Comparison of ENCODE assay signal across 13 cellular contexts in genomic region chr19:45790942-45791341, GRCh38. TPM values are rescaled to one million over a fixed set of nuclear protein-coding genes. Genes with fewer than 3 reads are reported as not detected.
A peak's percentile ranks its signal among the peaks of the same experiment; 100 is the strongest.
DNase-seq lines count a peak whose midpoint lies in the region; ATAC-seq, FAIRE-seq and TF ChIP-seq lines count a peak whose summit lies in the region.
"Had no signal": no experiment of that assay in that cellular context is flagged by ENCODE, and none has a peak within 500 bp of the region (broad histone marks: within the 10 kb centered on the region; RNA-seq: fewer than 3 reads in every experiment).

No MANE protein-coding gene starts in this region.

- H4K20me1 ChIP-seq in SK-N-SH (ENCODE audit: insufficient read depth): no peaks in the 10 kb centered on the region
- no peaks in the 10 kb centered on the region for H4K20me1 ChIP-seq in OCI-LY1 (ENCODE audit: insufficient read depth, low read length)

- H3K4me1 ChIP-seq in SK-N-SH (ENCODE audit: control insufficient read depth in 1 of 2, insufficient read depth in 2 of 2, low read depth in 1 of 2, low read length in 1 of 2) (peaks cover 0 to 18% of the 10 kb centered on the region in 2 experiments; a peak in 1 of 4 replicates), OCI-LY1 (ENCODE audit: insufficient read depth, low read length, severe bottlenecking) (peaks cover 16% of the 10 kb centered on the region), rectal smooth muscle tissue (ENCODE audit: control insufficient read depth, insufficient read depth, low read length) (peaks cover 10% of the 10 kb centered on the region)

- peak; percentile 91 for FAIRE-seq in bronchial epithelial cell (lab: Jason Lieb, UNC)
- FAIRE-seq: A204.1 had no signal

- TF ChIP-seq RAD21 in SK-N-SH (IDR thresholded peaks at IDR 0.05; ENCODE audit: low read length): no peak

- DNase-seq in SK-N-SH (no peak), bronchial epithelial cell (ENCODE audit: low read depth) (no peak), OCI-M2 (lab: John Stamatoyannopoulos, UW; ENCODE audit: unreplicated experiment) (no peak), cortex of kidney (lab: John Stamatoyannopoulos, UW) (no peak)
- DNase-seq in stimulated activated CD4-positive, alpha-beta T cell treated with anti-CD3 and anti-CD28 coated beads, Interleukin-2, amount 100 ng/mL, for 24 hours: no peak
- DNase-seq: mucosa of descending colon had no signal

- WGBS in SK-N-SH (ENCODE audit: low lambda C conversion rate): 94% methylated on average over 8 of the region's 8 CpGs

- H2AFZ ChIP-seq in SK-N-SH (ENCODE audit: low read depth) (no peak overlapping the region), OCI-LY1 (ENCODE audit: low read length) (no peak overlapping the region)

- H3K27ac ChIP-seq in SK-N-SH (ENCODE audit: low read depth in 2 of 2, low read length in 1 of 2) (no peak overlapping the region), OCI-LY1 (ENCODE audit: low read depth, low read length, poor library complexity, severe bottlenecking) (no peak overlapping the region), rectal smooth muscle tissue (ENCODE audit: low read depth, low read length) (no peak overlapping the region)
- H3K27ac ChIP-seq: body of pancreas had no signal

- H3K79me2 ChIP-seq in SK-N-SH (ENCODE audit: insufficient read depth) (peaks cover 60% of the 10 kb centered on the region), OCI-LY1 (ENCODE audit: insufficient read depth, low read length) (0 out of 2 replicates have a peak, but pooled peaks cover 4% of the 10 kb centered on the region)

- H3K9ac ChIP-seq in SK-N-SH (peak overlapping the region; percentile 77; the same call in 1 of the 2 replicates), OCI-LY1 (ENCODE audit: low read length) (no peak overlapping the region), rectal smooth muscle tissue (ENCODE audit: low read length) (no peak overlapping the region)

- H3K36me3 ChIP-seq in SK-N-SH (replicated peaks in 1 of 2; ENCODE audit: control insufficient read depth in 1 of 2, insufficient read depth in 2 of 2, low read length in 1 of 2) (peaks cover 27 to 28% of the 10 kb centered on the region in 2 experiments), OCI-LY1 (ENCODE audit: insufficient read depth, low read length) (peaks cover 43% of the 10 kb centered on the region), bronchial epithelial cell (ENCODE audit: control insufficient read depth, insufficient read depth, low read length) (peaks cover 14% of the 10 kb centered on the region), rectal smooth muscle tissue (ENCODE audit: control insufficient read depth, insufficient read depth, low read length) (peaks cover 25% of the 10 kb centered on the region)

- no peak for ATAC-seq in SK-N-SH treated with all-trans-retinoic acid at 6 μM for 48 hours
- ATAC-seq: body of pancreas, mucosa of descending colon had no signal

- H3K4me2 ChIP-seq in SK-N-SH: peak overlapping the region; percentile 73
- H3K4me2 ChIP-seq in OCI-LY1 (ENCODE audit: low read length): peak overlapping the region; percentile 93; the same call in 1 of the 2 replicates

- CTCF ChIA-PET in SK-N-SH (lab: Yijun Ruan, JAX): interaction anchor here (0.6 to 3.9 kb wide), 5 partner anchors 8 to 108 kb away, joined by 3 to 33 read pairs (median 3); partner anchors contain the start of gene SIX5

- POLR2A ChIA-PET in SK-N-SH (lab: Yijun Ruan, JAX): no interaction called here

- H3K9me3 ChIP-seq in SK-N-SH (no peaks in the 10 kb centered on the region), OCI-LY1 (ENCODE audit: low read length) (no peaks in the 10 kb centered on the region)
- H3K9me3 ChIP-seq: body of pancreas, mucosa of descending colon had no signal

- H3K4me3 ChIP-seq in SK-N-SH (ENCODE audit: low read depth in 2 of 2, low read length in 1 of 2) (peak overlapping the region; percentile 68 to 74; a peak in 3 of 4 replicates), OCI-LY1 (ENCODE audit: low read depth, low read length, poor library complexity, severe bottlenecking) (peak overlapping the region; percentile 89), bronchial epithelial cell (ENCODE audit: low read depth, low read length) (no peak overlapping the region), rectal smooth muscle tissue (ENCODE audit: low read length) (peak overlapping the region; percentile 81)
- H3K4me3 ChIP-seq: body of pancreas, mucosa of descending colon had no signal

- no peak for TF ChIP-seq CTCF in SK-N-SH (IDR thresholded peaks at IDR 0.05)
- no peak for TF ChIP-seq CTCF in OCI-LY1 (IDR thresholded peaks at IDR 0.05; ENCODE audit: low read length)
- TF ChIP-seq CTCF in bronchial epithelial cell (IDR thresholded peaks at IDR 0.05; ENCODE audit: insufficient read depth, low read length, severe bottlenecking): no peak

- H3F3A ChIP-seq in SK-N-SH (replicated peaks; ENCODE audit: insufficient read depth) (no peaks in the 10 kb centered on the region), OCI-LY1 (ENCODE audit: insufficient read depth, low read length) (no peaks in the 10 kb centered on the region)

- TF ChIP-seq EP300 in SK-N-SH (IDR thresholded peaks at IDR 0.05; ENCODE audit: borderline replicate concordance in 1 of 2, low read depth in 1 of 2, low read length in 1 of 2): no peak

- H3K9me2 ChIP-seq in SK-N-SH (no peaks in the 10 kb centered on the region), OCI-LY1 (ENCODE audit: low read depth, low read length) (no peaks in the 10 kb centered on the region)

- H3K27me3 ChIP-seq in SK-N-SH (ENCODE audit: insufficient read depth) (no peaks in the 10 kb centered on the region), OCI-LY1 (ENCODE audit: insufficient read depth, low read length) (no peaks in the 10 kb centered on the region), bronchial epithelial cell (ENCODE audit: control insufficient read depth, insufficient read depth, low read length) (no peaks in the 10 kb centered on the region), rectal smooth muscle tissue (ENCODE audit: control insufficient read depth, insufficient read depth, low read length) (no peaks in the 10 kb centered on the region)
- H3K27me3 ChIP-seq: body of pancreas had no signal

TF ChIP-seq in SK-N-SH, 30 proteins besides CTCF, POLR2A, EP300 and RAD21 (continues in another document):
- TF ChIP-seq RCOR1 (IDR thresholded peaks at IDR 0.05; ENCODE audit: low read length): no peak
- TF ChIP-seq SMC3 (IDR thresholded peaks at IDR 0.05; ENCODE audit: low read depth, low read length): no peak

TF ChIP-seq in SK-N-SH treated with all-trans-retinoic acid at 6 μM for 48 hours, 23 proteins besides CTCF, POLR2A, EP300 and RAD21:
- TF ChIP-seq ZC3H10 (CRISPR knock-in tag; IDR thresholded peaks at IDR 0.05): no peak
- TF ChIP-seq, protein P1, sequence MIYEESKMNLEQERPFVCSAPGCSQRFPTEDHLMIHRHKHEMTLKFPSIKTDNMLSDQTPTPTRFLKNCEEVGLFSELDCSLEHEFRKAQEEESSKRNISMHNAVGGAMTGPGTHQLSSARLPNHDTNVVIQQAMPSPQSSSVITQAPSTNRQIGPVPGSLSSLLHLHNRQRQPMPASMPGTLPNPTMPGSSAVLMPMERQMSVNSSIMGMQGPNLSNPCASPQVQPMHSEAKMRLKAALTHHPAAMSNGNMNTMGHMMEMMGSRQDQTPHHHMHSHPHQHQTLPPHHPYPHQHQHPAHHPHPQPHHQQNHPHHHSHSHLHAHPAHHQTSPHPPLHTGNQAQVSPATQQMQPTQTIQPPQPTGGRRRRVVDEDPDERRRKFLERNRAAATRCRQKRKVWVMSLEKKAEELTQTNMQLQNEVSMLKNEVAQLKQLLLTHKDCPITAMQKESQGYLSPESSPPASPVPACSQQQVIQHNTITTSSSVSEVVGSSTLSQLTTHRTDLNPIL (CRISPR knock-in tag; IDR thresholded peaks at IDR 0.05; ENCODE audit: low read depth): no peak
- no peak for TF ChIP-seq RARB (CRISPR knock-in tag; IDR thresholded peaks at IDR 0.05)
- TF ChIP-seq ZNF565 (CRISPR knock-in tag; conservative IDR thresholded peaks at IDR 0.05; ENCODE audit: low read depth): no peak
- TF ChIP-seq, protein P2, sequence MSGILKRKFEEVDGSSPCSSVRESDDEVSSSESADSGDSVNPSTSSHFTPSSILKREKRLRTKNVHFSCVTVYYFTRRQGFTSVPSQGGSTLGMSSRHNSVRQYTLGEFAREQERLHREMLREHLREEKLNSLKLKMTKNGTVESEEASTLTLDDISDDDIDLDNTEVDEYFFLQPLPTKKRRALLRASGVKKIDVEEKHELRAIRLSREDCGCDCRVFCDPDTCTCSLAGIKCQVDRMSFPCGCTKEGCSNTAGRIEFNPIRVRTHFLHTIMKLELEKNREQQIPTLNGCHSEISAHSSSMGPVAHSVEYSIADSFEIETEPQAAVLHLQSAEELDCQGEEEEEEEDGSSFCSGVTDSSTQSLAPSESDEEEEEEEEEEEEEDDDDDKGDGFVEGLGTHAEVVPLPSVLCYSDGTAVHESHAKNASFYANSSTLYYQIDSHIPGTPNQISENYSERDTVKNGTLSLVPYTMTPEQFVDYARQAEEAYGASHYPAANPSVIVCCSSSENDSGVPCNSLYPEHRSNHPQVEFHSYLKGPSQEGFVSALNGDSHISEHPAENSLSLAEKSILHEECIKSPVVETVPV (CRISPR knock-in tag; IDR thresholded peaks at IDR 0.05): no peak
- TF ChIP-seq TCF4 (CRISPR knock-in tag; IDR thresholded peaks at IDR 0.05; ENCODE audit: borderline replicate concordance): no peak
- TF ChIP-seq PPARA (CRISPR knock-in tag; IDR thresholded peaks at IDR 0.05; ENCODE audit: borderline replicate concordance): no peak
- no peak for TF ChIP-seq ZNF8 (CRISPR knock-in tag; IDR thresholded peaks at IDR 0.05)
- no peak for TF ChIP-seq ESRRG (CRISPR knock-in tag; IDR thresholded peaks at IDR 0.05)
TF ChIP-seq in SK-N-SH treated with all-trans-retinoic acid at 6 μM for 48 hours: peak in this region for 0.

RNA-seq across cellular contexts. Expression of gene DMWD, which starts 1.7 kb away (rescaled TPM):
- polyA plus RNA-seq in SK-N-SH (2012; rRNA removed): 39.3 and 40.6 TPM in 2 replicates
- 11.6 and 18.4 TPM in 2 replicates for polyA plus RNA-seq in SK-N-SH (2012; cell fraction: cytosol; rRNA removed)
- polyA plus RNA-seq in SK-N-SH (2012; cell fraction: nucleus; rRNA removed): 140 and 155 TPM in 2 replicates
- total RNA-seq in bronchial epithelial cell: 25.3 and 29.0 TPM in 2 replicates

RNA-seq across cellular contexts. Expression of gene DMPK, which starts 8.7 kb away (rescaled TPM):
- polyA plus RNA-seq in SK-N-SH (2012; rRNA removed): 86.4 and 92.2 TPM in 2 replicates
- 37.4 and 40.6 TPM in 2 replicates for polyA plus RNA-seq in SK-N-SH (2012; cell fraction: cytosol; rRNA removed)
- 481 and 556 TPM in 2 replicates for polyA plus RNA-seq in SK-N-SH (2012; cell fraction: nucleus; rRNA removed)
- total RNA-seq in bronchial epithelial cell: 4.7 and 9.1 TPM in 2 replicates

RNA-seq across cellular contexts. Expression of gene SIX5, which starts 21.9 kb away (rescaled TPM):
- polyA plus RNA-seq in SK-N-SH (2012; rRNA removed): 6.4 and 8.4 TPM in 2 replicates
- 3.1 and 5.2 TPM in 2 replicates for polyA plus RNA-seq in SK-N-SH (2012; cell fraction: cytosol; rRNA removed)
- 22.8 and 31.2 TPM in 2 replicates for polyA plus RNA-seq in SK-N-SH (2012; cell fraction: nucleus; rRNA removed)
- 1.7 and 2.1 TPM in 2 replicates for total RNA-seq in bronchial epithelial cell

RNA-seq across cellular contexts. Expression of gene RSPH6A, which starts 24.2 kb away (rescaled TPM):
- polyA plus RNA-seq in SK-N-SH (2012; rRNA removed): 0.02 TPM in 1 of 2 replicates, not detected in the other
- polyA plus RNA-seq in SK-N-SH (2012; cell fraction: cytosol; rRNA removed): 0.01 TPM in 1 of 2 replicates, not detected in the other
- 0.04 and 0.05 TPM in 2 replicates for polyA plus RNA-seq in SK-N-SH (2012; cell fraction: nucleus; rRNA removed)
- total RNA-seq in bronchial epithelial cell: under 0.01 TPM in 1 of 2 replicates, not detected in the other
- total RNA-seq: temporal lobe had no signal

RNA-seq across cellular contexts. Expression of gene MEIOSIN, which starts 57.7 kb away (rescaled TPM):
- polyA plus RNA-seq in SK-N-SH (2012; rRNA removed): 0.03 and 0.06 TPM in 2 replicates
- 0.01 TPM in 1 of 2 replicates, not detected in the other for polyA plus RNA-seq in SK-N-SH (2012; cell fraction: cytosol; rRNA removed)
- 0.02 and 0.06 TPM in 2 replicates for polyA plus RNA-seq in SK-N-SH (2012; cell fraction: nucleus; rRNA removed)
- not detected in 2 replicates for total RNA-seq in bronchial epithelial cell
- total RNA-seq: body of pancreas, mucosa of descending colon, NCI-H460, temporal lobe had no signal
